ENCODE assay signal across 16 cellular contexts in genomic region chr2:45330617-45331016, GRCh38.
DNase-seq lines count a peak whose midpoint lies in the region; ATAC-seq, FAIRE-seq and TF ChIP-seq lines count a peak whose summit lies in the region.
"Had no signal": no experiment of that assay in that cellular context is flagged by ENCODE, and none has a peak within 500 bp of the region (broad histone marks: within the 10 kb centered on the region; RNA-seq: fewer than 3 reads in every experiment).

No MANE protein-coding gene starts in this region.

- no peak for FAIRE-seq in bronchial epithelial cell (lab: Jason Lieb, UNC)
- FAIRE-seq: K562 had no signal

- no peaks in the 10 kb centered on the region for H3K36me3 ChIP-seq in MG63
- H3K36me3 ChIP-seq in bronchial epithelial cell (ENCODE audit: control insufficient read depth, insufficient read depth, low read length): no peaks in the 10 kb centered on the region
- H3K36me3 ChIP-seq in left lung: no peaks in the 10 kb centered on the region

- H3K27ac Mint-ChIP-seq in activated T-helper 17 cell treated with anti-CD3 and anti-CD28 coated beads, Interleukin-2, amount 50 U/mL, for 72 hours: no peak overlapping the region

- no peaks in the 10 kb centered on the region for H3K36me3 Mint-ChIP-seq in activated T-helper 17 cell treated with anti-CD3 and anti-CD28 coated beads, Interleukin-2, amount 50 U/mL, for 72 hours (ENCODE audit: low read depth)

- no peaks in the 10 kb centered on the region for H3K9me3 Mint-ChIP-seq in activated T-helper 17 cell treated with anti-CD3 and anti-CD28 coated beads, Interleukin-2, amount 50 U/mL, for 72 hours
- H3K9me3 Mint-ChIP-seq: activated T-cell treated with anti-CD3 and anti-CD28 coated beads, Interleukin-2, amount 50 U/mL, for 4 hours had no signal

- H3K9me3 ChIP-seq in MG63 (no peaks in the 10 kb centered on the region), left lung (no peaks in the 10 kb centered on the region)

- no peaks in the 10 kb centered on the region for H3K27me3 Mint-ChIP-seq in activated T-helper 17 cell treated with anti-CD3 and anti-CD28 coated beads, Interleukin-2, amount 50 U/mL, for 72 hours

- H3K4me1 Mint-ChIP-seq in activated T-helper 17 cell treated with anti-CD3 and anti-CD28 coated beads, Interleukin-2, amount 50 U/mL, for 72 hours: no peaks in the 10 kb centered on the region

- peaks cover 0 to 6% of the 10 kb centered on the region in 2 donors for H3K4me1 ChIP-seq in left lung

- H3K27ac ChIP-seq in left lung: no peak overlapping the region
- H3K27ac ChIP-seq: skin epidermis had no signal

- H3K27me3 ChIP-seq in MG63: no peaks in the 10 kb centered on the region
- no peaks in the 10 kb centered on the region for H3K27me3 ChIP-seq in bronchial epithelial cell (ENCODE audit: control insufficient read depth, insufficient read depth, low read length)
- H3K27me3 ChIP-seq in left lung: no peaks in the 10 kb centered on the region

- intact Hi-C loops in left lung (cut with DNase I): no loop called here

- no peak overlapping the region for H3K4me3 ChIP-seq in MG63
- H3K4me3 ChIP-seq in bronchial epithelial cell (ENCODE audit: low read depth, low read length): no peak overlapping the region
- H3K4me3 ChIP-seq in left lung: no peak overlapping the region
- H3K4me3 ChIP-seq: K562, skin epidermis had no signal

- TF ChIP-seq CTCF in bronchial epithelial cell (IDR thresholded peaks at IDR 0.05; ENCODE audit: insufficient read depth, low read length, severe bottlenecking): no peak
- TF ChIP-seq CTCF in left lung (IDR thresholded peaks at IDR 0.05): no peak

- peak; percentile 35 for ATAC-seq in left lung
- no peak for ATAC-seq in activated T-helper 17 cell treated with anti-CD3 and anti-CD28 coated beads, Interleukin-2, amount 50 U/mL, for 72 hours (replicated peaks)
- no peak for ATAC-seq in GM18870 (IDR thresholded peaks at IDR 0.05; ENCODE audit: unreplicated experiment)
- ATAC-seq in GM21447 (IDR thresholded peaks at IDR 0.05; ENCODE audit: unreplicated experiment): no peak
- ATAC-seq: activated T-cell treated with anti-CD3 and anti-CD28 coated beads, Interleukin-2, amount 50 U/mL, for 4 hours; K562 had no signal

- DNase-seq in COLO668 (lab: John Stamatoyannopoulos, UW; ENCODE audit: unreplicated experiment) (peak; percentile 36), MG63 (peak; percentile 48), bronchial epithelial cell (ENCODE audit: low read depth) (peak; percentile 82), left lung (no peak), RKO (ENCODE audit: low spot score) (no peak)
- DNase-seq: activated CD4-positive, alpha-beta T cell treated with anti-CD3 and anti-CD28 coated beads for 48 hours; activated T-cell treated with anti-CD3 and anti-CD28 coated beads, Interleukin-2, amount 50 U/mL, for 4 hours; amygdala; NCI-H2107; OCI-M1; T-helper 1 cell had no signal

- no peak overlapping the region for H3K4me3 Mint-ChIP-seq in activated T-helper 17 cell treated with anti-CD3 and anti-CD28 coated beads, Interleukin-2, amount 50 U/mL, for 72 hours
- H3K4me3 Mint-ChIP-seq: activated T-cell treated with anti-CD3 and anti-CD28 coated beads, Interleukin-2, amount 50 U/mL, for 4 hours had no signal

Comparison
In these comparisons a context has a peak if more than half of its experiments do, and no peak if none do; other contexts are left out.
1. DNase-seq: peak in COLO668 (single experiment), MG63 (single experiment) and bronchial epithelial cell (single experiment); none in left lung (0 of 2) and RKO (single experiment).